11 cellular contexts compared by ENCODE assay signal in genomic region chr20:51529758-51530157, GRCh38. TPM values are rescaled to one million over a fixed set of nuclear protein-coding genes. Genes with fewer than 3 reads are reported as not detected.
DNase-seq lines count a peak whose midpoint lies in the region; ATAC-seq and TF ChIP-seq lines count a peak whose summit lies in the region.
"Had no signal": no experiment of that assay in that cellular context is flagged by ENCODE, and none has a peak within 500 bp of the region (broad histone marks: within the 10 kb centered on the region; RNA-seq: fewer than 3 reads in every experiment).

No MANE protein-coding gene starts in this region.

- peak in 1 of 2 donors; percentile 36 for ATAC-seq in natural killer cell treated with Interleukin-12 subunit alpha and Interleukin-12 subunit beta and Interleukin-15 and Interleukin-18, amount 100 ng/mL, for 72 hours
- ATAC-seq in HG02840 (IDR thresholded peaks at IDR 0.05; ENCODE audit: low FRiP score, unreplicated experiment): no peak
- ATAC-seq in left lung: no peak
- ATAC-seq: upper lobe of right lung had no signal

- no peak for TF ChIP-seq POLR2A in testis (IDR thresholded peaks at IDR 0.05)

- intact Hi-C loops in testis (cut with DNase I; ENCODE audit: low total_unique reads): no loop called here
- intact Hi-C loops in left lung (cut with DNase I): no loop called here

- peak overlapping the region; percentile 92 to 97 for H3K27ac Mint-ChIP-seq in natural killer cell treated with Interleukin-12 subunit alpha and Interleukin-12 subunit beta and Interleukin-15 and Interleukin-18, amount 100 ng/mL, for 72 hours

- H3K4me1 Mint-ChIP-seq in natural killer cell treated with Interleukin-12 subunit alpha and Interleukin-12 subunit beta and Interleukin-15 and Interleukin-18, amount 100 ng/mL, for 72 hours (ENCODE audit: low read depth in 2 of 2): peaks cover 78 to 94% of the 10 kb centered on the region in 2 donors

- H3K36me3 ChIP-seq in testis (ENCODE audit: low read depth, missing control alignments) (no peaks in the 10 kb centered on the region), left lung (no peaks in the 10 kb centered on the region)
- H3K36me3 ChIP-seq: upper lobe of right lung had no signal

- H3K4me3 ChIP-seq in testis (no peak overlapping the region), left lung (no peak overlapping the region)
- H3K4me3 ChIP-seq: upper lobe of right lung had no signal

- TF ChIP-seq CTCF in testis (IDR thresholded peaks at IDR 0.05): no peak
- no peak for TF ChIP-seq CTCF in left lung (IDR thresholded peaks at IDR 0.05)

- H3K9me3 ChIP-seq in testis (no peaks in the 10 kb centered on the region), left lung (no peaks in the 10 kb centered on the region)
- H3K9me3 ChIP-seq: upper lobe of right lung had no signal

- in situ Hi-C loops in SK-MEL-5 (cut with HindIII; ENCODE audit: low pct_unique_long_range_greater_than_20kb, low sequenced_read_pairs): no loop called here

- WGBS in testis, 2 donors: 90 to 95% methylated on average over 5 of the region's 5 CpGs

- H3K36me3 Mint-ChIP-seq in natural killer cell treated with Interleukin-12 subunit alpha and Interleukin-12 subunit beta and Interleukin-15 and Interleukin-18, amount 100 ng/mL, for 72 hours: no peaks in the 10 kb centered on the region

- H3K27me3 Mint-ChIP-seq in natural killer cell treated with Interleukin-12 subunit alpha and Interleukin-12 subunit beta and Interleukin-15 and Interleukin-18, amount 100 ng/mL, for 72 hours: no peaks in the 10 kb centered on the region

- peak; percentile 22 for DNase-seq in SK-MEL-5 (ENCODE audit: low read depth, low spot score)
- peak; percentile 84 to 85 for DNase-seq in activated T-cell treated with anti-CD3 and anti-CD28 coated beads, Interleukin-2, amount 50 U/mL, for 48 hours
- DNase-seq in natural killer cell treated with Interleukin-12 subunit alpha and Interleukin-12 subunit beta and Interleukin-15 and Interleukin-18, amount 100 ng/mL, for 72 hours (ENCODE audit: low spot score): no peak
- peak; percentile 41 for DNase-seq in testis
- DNase-seq in ecto neural progenitor cell (ENCODE audit: low spot score): no peak
- no peak for DNase-seq in NCI-H2107 (lab: John Stamatoyannopoulos, UW)
- DNase-seq in left lung: no peak
- DNase-seq: NCI-H1436 treated with DMSO at 0.1 percent for 48 hours, upper lobe of right lung had no signal

- no peak overlapping the region for H3K27ac ChIP-seq in testis
- H3K27ac ChIP-seq in left lung: no peak overlapping the region
- H3K27ac ChIP-seq: upper lobe of right lung had no signal

- no peaks in the 10 kb centered on the region for H3K9me3 Mint-ChIP-seq in natural killer cell treated with Interleukin-12 subunit alpha and Interleukin-12 subunit beta and Interleukin-15 and Interleukin-18, amount 100 ng/mL, for 72 hours

- peak overlapping the region; percentile 81 for H3K4me3 Mint-ChIP-seq in natural killer cell treated with Interleukin-12 subunit alpha and Interleukin-12 subunit beta and Interleukin-15 and Interleukin-18, amount 100 ng/mL, for 72 hours

- H3K4me1 ChIP-seq in testis: peaks cover 14% of the 10 kb centered on the region
- peaks cover 0 to 36% of the 10 kb centered on the region in 2 donors for H3K4me1 ChIP-seq in left lung

- H3K27me3 ChIP-seq in testis (no peaks in the 10 kb centered on the region), left lung (no peaks in the 10 kb centered on the region)
- H3K27me3 ChIP-seq: upper lobe of right lung had no signal

RNA-seq across cellular contexts. Expression of gene NFATC2, which starts 12.8 kb away (rescaled TPM):
- 1.8 and 2.6 TPM in 2 replicates for total RNA-seq in SK-MEL-5 (2014; rRNA removed; shearing (Covaris generic))
- polyA plus RNA-seq in SK-MEL-5 (2015; cell fraction: cytosol; rRNA removed): 8.7 and 16.7 TPM in 2 replicates
- polyA plus RNA-seq in SK-MEL-5 (2015; cell fraction: nucleus; rRNA removed): 5.9 and 11.6 TPM in 2 replicates
- 10 to 100 TPM; 83.3 to 97.1 TPM for total RNA-seq in natural killer cell treated with Interleukin-12 subunit alpha and Interleukin-12 subunit beta and Interleukin-15 and Interleukin-18, amount 100 ng/mL, for 72 hours
- total RNA-seq in testis: 1 to 10 TPM; 5.4 to 6.5 TPM
- polyA plus RNA-seq in testis (ENCODE audit: insufficient read depth, low read depth, low replicate concordance): 7.5 TPM
- total RNA-seq in left lung: 1 to 10 TPM; 5.3 to 6.9 TPM
- total RNA-seq: myocyte had no signal

Comparison
In these comparisons a context has a peak if more than half of its experiments do, and no peak if none do; other contexts are left out.
1. DNase-seq: peak in SK-MEL-5 (single experiment), activated T-cell treated with anti-CD3 and anti-CD28 coated beads, Interleukin-2, amount 50 U/mL, for 48 hours (2 of 2) and testis (single experiment); none in natural killer cell treated with Interleukin-12 subunit alpha and Interleukin-12 subunit beta and Interleukin-15 and Interleukin-18, amount 100 ng/mL, for 72 hours (single experiment), ecto neural progenitor cell (single experiment), NCI-H2107 (single experiment) and left lung (0 of 2).
2. RNA of gene NFATC2, which starts 12.8 kb away (total RNA-seq): 83.3 to 97.1 TPM in natural killer cell treated with Interleukin-12 subunit alpha and Interleukin-12 subunit beta and Interleukin-15 and Interleukin-18, amount 100 ng/mL, for 72 hours; 5.3 to 6.9 TPM in left lung, 5.4 to 6.5 TPM in testis and 1.8 to 2.6 TPM in SK-MEL-5; every median in the first group is over 10 times any median in the second.